In genomic region chr9:15915711-15916110, GRCh38 we compare ENCODE assay signal across 18 cellular contexts.
A peak's percentile ranks its signal among the peaks of the same experiment; 100 is the strongest.
DNase-seq lines count a peak whose midpoint lies in the region; FAIRE-seq and TF ChIP-seq lines count a peak whose summit lies in the region.
"Had no signal": no experiment of that assay in that cellular context is flagged by ENCODE, and none has a peak within 500 bp of the region (broad histone marks: within the 10 kb centered on the region; RNA-seq: fewer than 3 reads in every experiment).

No MANE protein-coding gene starts in this region.

- no peak for TF ChIP-seq CTCF in bronchial epithelial cell (IDR thresholded peaks at IDR 0.05; ENCODE audit: insufficient read depth, low read length, severe bottlenecking)
- no peak for TF ChIP-seq CTCF in GM20000 (IDR thresholded peaks at IDR 0.05; ENCODE audit: extremely low read depth, missing control alignments)

- no peaks in the 10 kb centered on the region for H3K4me1 Mint-ChIP-seq in activated T-cell treated with anti-CD3 and anti-CD28 coated beads, Interleukin-2, amount 50 U/mL, for 24 hours (ENCODE audit: low read depth)
- H3K4me1 Mint-ChIP-seq: CD14-positive monocyte had no signal

- peaks cover 2% of the 10 kb centered on the region for H3K36me3 Mint-ChIP-seq in activated T-cell treated with anti-CD3 and anti-CD28 coated beads, Interleukin-2, amount 50 U/mL, for 24 hours (ENCODE audit: low read depth)
- H3K36me3 Mint-ChIP-seq: CD14-positive monocyte had no signal

- no peaks in the 10 kb centered on the region for H3K27me3 ChIP-seq in bronchial epithelial cell (ENCODE audit: control insufficient read depth, insufficient read depth, low read length)

- H3K4me3 ChIP-seq in bronchial epithelial cell (ENCODE audit: low read depth, low read length) = no peak overlapping the region

- peaks cover 28% of the 10 kb centered on the region for H3K9me3 Mint-ChIP-seq in activated T-cell treated with anti-CD3 and anti-CD28 coated beads, Interleukin-2, amount 50 U/mL, for 24 hours

- no peaks in the 10 kb centered on the region for H3K36me3 ChIP-seq in bronchial epithelial cell (ENCODE audit: control insufficient read depth, insufficient read depth, low read length)

- no peak for FAIRE-seq in bronchial epithelial cell (lab: Jason Lieb, UNC)
- FAIRE-seq: GM12892, GM18507 had no signal

- DNase-seq in EH (ENCODE audit: low read depth) (peak; percentile 0), LHCN-M2 (ENCODE audit: low read depth) (peak; percentile 14), bronchial epithelial cell (ENCODE audit: low read depth) (peak; percentile 9), iris pigment epithelial cell (ENCODE audit: low read depth) (peak; percentile 1), EL (no peak), GM20000 (ENCODE audit: low spot score) (no peak)
- DNase-seq in activated T-cell treated with anti-CD3 and anti-CD28 coated beads, Interleukin-2, amount 50 U/mL, for 24 hours = no peak
- no peak for DNase-seq in activated CD8-positive, alpha-beta memory T cell treated with anti-CD3 and anti-CD28 coated beads for 24 hours
- DNase-seq: H7, NCI-H1105, NCI-H2081 treated with DMSO at 0.1 percent for 48 hours, NCI-H345, NCI-H524 treated with DMSO at 0.1 percent for 48 hours, SIG-M5 had no signal

- H3K4me3 Mint-ChIP-seq in activated T-cell treated with anti-CD3 and anti-CD28 coated beads, Interleukin-2, amount 50 U/mL, for 24 hours = no peak overlapping the region
- H3K4me3 Mint-ChIP-seq: CD14-positive monocyte; T-helper 1 cell treated with Interleukin-12 subunit alpha and Interleukin-12 subunit beta and Interleukin-4 antibody, amounts not matched to agents 30 μg/mL and 1 μg/mL, for 36 hours had no signal

- no peaks in the 10 kb centered on the region for H3K27me3 Mint-ChIP-seq in activated T-cell treated with anti-CD3 and anti-CD28 coated beads, Interleukin-2, amount 50 U/mL, for 24 hours

- no peak overlapping the region for H3K27ac Mint-ChIP-seq in activated T-cell treated with anti-CD3 and anti-CD28 coated beads, Interleukin-2, amount 50 U/mL, for 24 hours
- H3K27ac Mint-ChIP-seq: CD14-positive monocyte; T-helper 1 cell treated with Interleukin-12 subunit alpha and Interleukin-12 subunit beta and Interleukin-4 antibody, amounts not matched to agents 30 μg/mL and 1 μg/mL, for 36 hours had no signal

Comparison
In these comparisons a context has a peak if more than half of its experiments do, and no peak if none do; other contexts are left out.
1. DNase-seq: peak in EH (single experiment), LHCN-M2 (single experiment), bronchial epithelial cell (single experiment) and iris pigment epithelial cell (single experiment); none in EL (single experiment), activated T-cell treated with anti-CD3 and anti-CD28 coated beads, Interleukin-2, amount 50 U/mL, for 24 hours (single experiment), activated CD8-positive, alpha-beta memory T cell treated with anti-CD3 and anti-CD28 coated beads for 24 hours (single experiment) and GM20000 (single experiment).